9 cellular contexts compared by ENCODE assay signal in genomic region chr1:207958376-207959139, GRCh38. TPM values are rescaled to one million over a fixed set of nuclear protein-coding genes. Genes with fewer than 3 reads are reported as not detected.
A peak's percentile ranks its signal among the peaks of the same experiment; 100 is the strongest.
DNase-seq lines count a peak whose midpoint lies in the region; ATAC-seq and TF ChIP-seq lines count a peak whose summit lies in the region.
"Had no signal": no experiment of that assay in that cellular context is flagged by ENCODE, and none has a peak within 500 bp of the region (broad histone marks: within the 10 kb centered on the region; RNA-seq: fewer than 3 reads in every experiment).

No MANE protein-coding gene starts in this region.

- no peaks in the 10 kb centered on the region for H3K36me3 Mint-ChIP-seq in activated T-cell treated with anti-CD3 and anti-CD28 coated beads, Interleukin-2, amount 50 U/mL, for 24 hours (ENCODE audit: low read depth)
- H3K36me3 Mint-ChIP-seq in dendritic cell treated with granulocyte-macrophage colony-stimulating factor and Interleukin-4, amounts not matched to agents 40 ng/mL and 50 ng/mL, for 4 days (ENCODE audit: low read depth), result no peaks in the 10 kb centered on the region

- 57 to 60% methylated on average over 20 to 22 of the region's 24 CpGs for WGBS in mesodermal cell (ENCODE audit: insufficient coverage in 2 of 2), 2 experiments
- 55 to 82% methylated on average over 11 to 19 of the region's 24 CpGs for WGBS in thyroid gland, 2 donors

- H3K27ac ChIP-seq in mesodermal cell (ENCODE audit: low read depth, low read length, severe bottlenecking), result no peak overlapping the region
- H3K27ac ChIP-seq in thyroid gland, result peak overlapping the region in 2 of 3 donors; percentile 47 to 60

- H3K27ac Mint-ChIP-seq in activated T-cell treated with anti-CD3 and anti-CD28 coated beads, Interleukin-2, amount 50 U/mL, for 24 hours, result no peak overlapping the region
- H3K27ac Mint-ChIP-seq in dendritic cell treated with granulocyte-macrophage colony-stimulating factor and Interleukin-4, amounts not matched to agents 40 ng/mL and 50 ng/mL, for 4 days, result peak overlapping the region; percentile 60

- H3K27me3 ChIP-seq in thyroid gland, result no peaks in the 10 kb centered on the region

- no peak for TF ChIP-seq POLR2A in thyroid gland (IDR thresholded peaks at IDR 0.05)

- H3K36me3 ChIP-seq in mesodermal cell (ENCODE audit: control insufficient read depth, insufficient read depth, low read length), result no peaks in the 10 kb centered on the region
- H3K36me3 ChIP-seq in thyroid gland, result no peaks in the 10 kb centered on the region

- H3K4me1 ChIP-seq in mesodermal cell (ENCODE audit: control insufficient read depth, insufficient read depth, low read length, poor library complexity, severe bottlenecking) (no peaks in the 10 kb centered on the region), thyroid gland (peaks cover 11 to 29% of the 10 kb centered on the region in 2 donors)

- no peak for TF ChIP-seq CTCF in thyroid gland (IDR thresholded peaks at IDR 0.05)

- H3K4me3 ChIP-seq in mesodermal cell (ENCODE audit: extremely low read depth, insufficient read depth, low read length, poor library complexity, severe bottlenecking) (peak overlapping the region; percentile 37), thyroid gland (replicated peaks in 1 of 3) (peak overlapping the region in 2 of 3 donors; percentile 1 to 49)

- peaks cover 57% of the 10 kb centered on the region for H3K27me3 Mint-ChIP-seq in activated T-cell treated with anti-CD3 and anti-CD28 coated beads, Interleukin-2, amount 50 U/mL, for 24 hours
- H3K27me3 Mint-ChIP-seq in dendritic cell treated with granulocyte-macrophage colony-stimulating factor and Interleukin-4, amounts not matched to agents 40 ng/mL and 50 ng/mL, for 4 days, result peaks cover 55% of the 10 kb centered on the region

- H3K9me3 Mint-ChIP-seq in activated T-cell treated with anti-CD3 and anti-CD28 coated beads, Interleukin-2, amount 50 U/mL, for 24 hours, result no peaks in the 10 kb centered on the region
- no peaks in the 10 kb centered on the region for H3K9me3 Mint-ChIP-seq in dendritic cell treated with granulocyte-macrophage colony-stimulating factor and Interleukin-4, amounts not matched to agents 40 ng/mL and 50 ng/mL, for 4 days

- ATAC-seq in left lobe of liver (no peak), HG02610 (IDR thresholded peaks at IDR 0.05; ENCODE audit: unreplicated experiment) (no peak)

- peak overlapping the region; percentile 53 for H3K4me3 Mint-ChIP-seq in activated T-cell treated with anti-CD3 and anti-CD28 coated beads, Interleukin-2, amount 50 U/mL, for 24 hours
- H3K4me3 Mint-ChIP-seq in dendritic cell treated with granulocyte-macrophage colony-stimulating factor and Interleukin-4, amounts not matched to agents 40 ng/mL and 50 ng/mL, for 4 days, result peak overlapping the region; percentile 78

- no peak for DNase-seq in activated T-cell treated with anti-CD3 and anti-CD28 coated beads, Interleukin-2, amount 50 U/mL, for 24 hours
- DNase-seq in activated T-cell treated with anti-CD3 and anti-CD28 coated beads, Interleukin-2, amount 50 U/mL, for 48 hours, result no peak
- DNase-seq in thyroid gland (no peak), retina (no peak), left lobe of liver (ENCODE audit: low spot score) (no peak)
- DNase-seq: NCI-H69 had no signal

- no peaks in the 10 kb centered on the region for H3K9me3 ChIP-seq in mesodermal cell (ENCODE audit: control insufficient read depth, low read length)
- no peaks in the 10 kb centered on the region for H3K9me3 ChIP-seq in thyroid gland

- intact Hi-C loops in dendritic cell treated with granulocyte-macrophage colony-stimulating factor and Interleukin-4, amounts not matched to agents 40 ng/mL and 50 ng/mL, for 4 days (cut with micrococcal nuclease), result loop anchor here (5.0 kb wide), 1 partner anchor 36 kb away; no protein-coding TSS in a partner anchor
- intact Hi-C loops in thyroid gland (cut with DNase I), result no loop called here

- H3K4me1 Mint-ChIP-seq in activated T-cell treated with anti-CD3 and anti-CD28 coated beads, Interleukin-2, amount 50 U/mL, for 24 hours (ENCODE audit: low read depth), result peaks cover 11% of the 10 kb centered on the region
- peaks cover 30% of the 10 kb centered on the region for H3K4me1 Mint-ChIP-seq in dendritic cell treated with granulocyte-macrophage colony-stimulating factor and Interleukin-4, amounts not matched to agents 40 ng/mL and 50 ng/mL, for 4 days (ENCODE audit: low read depth)

RNA-seq across cellular contexts. Expression of gene CD34, which starts 47.6 kb away (rescaled TPM):
- polyA plus RNA-seq in mesodermal cell (2013, experiment 1 of 2), result 33.7 TPM
- polyA plus RNA-seq in mesodermal cell (2013, experiment 2 of 2), result 21.7 TPM
- total RNA-seq in thyroid gland (10 to 100 TPM; 20.7 to 38.8 (median 27.8) TPM), left lobe of liver (1.1 TPM)

Comparison
In these comparisons a context has a peak if more than half of its experiments do, and no peak if none do; other contexts are left out.
1. RNA of gene CD34, which starts 47.6 kb away (total RNA-seq): 20.7 to 38.8 TPM in thyroid gland; 1.1 TPM in left lobe of liver (single experiment); every median in the first group is over 10 times any median in the second.